In the genomic region with DNA sequence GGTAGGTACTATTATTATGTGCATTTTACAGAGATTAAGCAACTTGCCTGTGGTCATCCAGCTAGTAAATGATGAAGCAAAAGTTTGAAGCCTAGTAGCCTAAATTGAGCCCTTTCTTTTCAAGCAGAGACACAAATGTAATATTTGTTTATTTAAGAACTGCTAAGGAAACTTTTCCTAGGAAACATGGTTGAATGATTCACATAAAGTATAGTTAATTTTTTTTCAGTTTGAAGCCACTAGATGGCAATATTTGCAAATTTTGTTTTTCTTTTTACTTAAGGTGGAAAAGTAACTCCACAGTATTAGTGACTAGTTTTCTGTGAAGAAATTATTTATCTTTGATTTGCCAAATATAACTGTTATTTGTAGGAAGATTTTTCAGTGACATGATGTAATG, we compare ENCODE assay signal across 8 cellular contexts. TPM values are rescaled to one million over a fixed set of nuclear protein-coding genes. Genes with fewer than 3 reads are reported as not detected.
DNase-seq lines count a peak whose midpoint lies in the region; ATAC-seq, FAIRE-seq and TF ChIP-seq lines count a peak whose summit lies in the region.

No MANE protein-coding gene starts in this region.

- no peaks in the 10 kb centered on the region for H3K36me3 Mint-ChIP-seq in activated naive CD8-positive, alpha-beta T cell treated with anti-CD3 and anti-CD28 coated beads, Interleukin-2, amount 50 U/mL, for 24 hours (ENCODE audit: low read depth)

- no peak overlapping the region for H3K4me3 ChIP-seq in HEK293 (ENCODE audit: low read depth, low read length)

- no peak for ATAC-seq in activated naive CD8-positive, alpha-beta T cell treated with anti-CD3 and anti-CD28 coated beads, Interleukin-2, amount 50 U/mL, for 24 hours
- ATAC-seq in HG03565 (IDR thresholded peaks at IDR 0.05; ENCODE audit: unreplicated experiment): no peak

- TF ChIP-seq CTCF in AG09319 (IDR thresholded peaks at IDR 0.05; ENCODE audit: low read depth, low read length): peak; percentile 30
- no peak for TF ChIP-seq CTCF in HEK293 (tag by site-specific recombination; IDR thresholded peaks at IDR 0.05)

- peak; percentile 99 for FAIRE-seq in islet of Langerhans (lab: Jason Lieb, UNC)

- H3K27me3 Mint-ChIP-seq in activated naive CD8-positive, alpha-beta T cell treated with anti-CD3 and anti-CD28 coated beads, Interleukin-2, amount 50 U/mL, for 24 hours: no peaks in the 10 kb centered on the region

- H3K4me3 Mint-ChIP-seq in activated naive CD8-positive, alpha-beta T cell treated with anti-CD3 and anti-CD28 coated beads, Interleukin-2, amount 50 U/mL, for 24 hours: no peak overlapping the region

- H3K27ac ChIP-seq in HEK293 (ENCODE audit: extremely low read depth, low read depth, low read length): no peak overlapping the region

- CTCF ChIA-PET in HEK293 (lab: Yijun Ruan, JAX): interaction anchor here (1.1 to 1.6 kb wide), 3 partner anchors 23 to 138 kb away, joined by 3 to 6 read pairs (median 5); no protein-coding TSS in a partner anchor

- DNase-seq in AG09319 (ENCODE audit: extremely low read depth, low read depth): peak; percentile 11
- peak; percentile 12 for DNase-seq in SK-N-DZ (ENCODE audit: low spot score)
- DNase-seq in activated naive CD8-positive, alpha-beta T cell treated with anti-CD3 and anti-CD28 coated beads, Interleukin-2, amount 50 U/mL, for 24 hours: no peak
- DNase-seq in HK-2 (ENCODE audit: unreplicated experiment): no peak
- no peak for DNase-seq in GM19238 (ENCODE audit: insufficient read length, low spot score)

- no peaks in the 10 kb centered on the region for H3K4me1 Mint-ChIP-seq in activated naive CD8-positive, alpha-beta T cell treated with anti-CD3 and anti-CD28 coated beads, Interleukin-2, amount 50 U/mL, for 24 hours

- no peaks in the 10 kb centered on the region for H3K9me3 ChIP-seq in HEK293 (ENCODE audit: control insufficient read depth, insufficient read depth, low read depth, low read length)

- H3K4me1 ChIP-seq in HEK293 (ENCODE audit: control insufficient read depth, insufficient read depth, low read length): no peaks in the 10 kb centered on the region

- H3K9me3 Mint-ChIP-seq in activated naive CD8-positive, alpha-beta T cell treated with anti-CD3 and anti-CD28 coated beads, Interleukin-2, amount 50 U/mL, for 24 hours: no peaks in the 10 kb centered on the region

- no peaks in the 10 kb centered on the region for H3K36me3 ChIP-seq in HEK293 (ENCODE audit: control insufficient read depth in 2 of 2, insufficient read depth in 1 of 2, low read length in 2 of 2)

- H3K27ac Mint-ChIP-seq in activated naive CD8-positive, alpha-beta T cell treated with anti-CD3 and anti-CD28 coated beads, Interleukin-2, amount 50 U/mL, for 24 hours: no peak overlapping the region

- POLR2A ChIA-PET in HEK293 (lab: Yijun Ruan, JAX): no interaction called here

TF ChIP-seq in HEK293, 187 proteins besides CTCF, POLR2A, EP300 and RAD21:
- TF ChIP-seq ZNF654 (tag by site-specific recombination; IDR thresholded peaks at IDR 0.05; ENCODE audit: low read depth) (peak; percentile 47), FEZF1 (tag by site-specific recombination; IDR thresholded peaks at IDR 0.05) (no peak), SP7 (tag by site-specific recombination; IDR thresholded peaks at IDR 0.05) (no peak)
TF ChIP-seq in HEK293: peak in this region for 1.

RNA-seq across cellular contexts. Expression of a gene that starts 52.8 kb away (rescaled TPM):
- polyA plus RNA-seq in SK-N-DZ (2014; cell fraction: cytosol; rRNA removed): 19.9 and 25.3 TPM in 2 replicates
- 14.9 and 18.3 TPM in 2 replicates for polyA plus RNA-seq in SK-N-DZ (2014; cell fraction: nucleus; rRNA removed)

Comparison
In these comparisons a context has a peak if more than half of its experiments do, and no peak if none do; other contexts are left out.
1. DNase-seq: peak in AG09319 (single experiment) and SK-N-DZ (single experiment); none in activated naive CD8-positive, alpha-beta T cell treated with anti-CD3 and anti-CD28 coated beads, Interleukin-2, amount 50 U/mL, for 24 hours (single experiment), HK-2 (single experiment) and GM19238 (single experiment).